Comparison of ENCODE assay signal across 19 cellular contexts in the genomic region with DNA sequence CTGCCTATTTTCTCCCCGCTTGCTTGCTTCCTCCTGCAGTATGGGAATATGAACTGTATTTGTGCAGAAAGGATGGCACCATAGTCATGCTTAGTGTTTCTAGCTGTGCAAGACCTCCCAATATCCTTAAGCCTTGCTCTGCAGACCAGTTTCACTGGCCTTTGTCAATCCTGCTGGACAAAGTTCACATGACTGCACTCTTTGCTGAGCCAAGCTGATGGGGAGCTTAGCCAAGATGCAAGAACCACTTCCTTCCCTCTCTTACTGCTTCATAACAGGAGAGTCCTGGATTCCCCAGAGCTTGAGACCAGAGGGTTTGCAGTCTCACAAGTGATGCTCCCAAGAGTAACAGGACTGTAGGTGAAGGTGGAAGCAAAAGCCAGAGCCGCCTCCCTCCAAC. TPM values are rescaled to one million over a fixed set of nuclear protein-coding genes. Genes with fewer than 3 reads are reported as not detected.
"Had no signal": no experiment of that assay in that cellular context is flagged by ENCODE, and none has a peak within 500 bp of the region (broad histone marks: within the 10 kb centered on the region; RNA-seq: fewer than 3 reads in every experiment).

No MANE protein-coding gene starts in this region.

- H3K9me3 Mint-ChIP-seq: activated B cell treated with CpG ODN at 0.5 μM for 24 hours; activated naive CD4-positive, alpha-beta T cell treated with anti-CD3 and anti-CD28 coated beads, Interleukin-2, amount 50 U/mL, for 24 hours; activated T-cell treated with anti-CD3 and anti-CD28 coated beads, Interleukin-2, amount 50 U/mL, for 24 hours; effector memory CD8-positive, alpha-beta T cell; memory B cell had no signal

- H3K36me3 ChIP-seq: ascending aorta, cardiac muscle cell, ovary had no signal

- H3K27ac ChIP-seq: ascending aorta, cardiac muscle cell, coronary artery, epithelial cell of prostate, ovary, skin epidermis had no signal

- ATAC-seq: activated CD8-positive, alpha-beta memory T cell treated with anti-CD3 and anti-CD28 coated beads, Interleukin-2, amount 10 ng/mL, durations not matched to agents 7 days and 5 days; effector memory CD8-positive, alpha-beta T cell; left lobe of liver; T-helper 17 cell had no signal

- H3K9me3 ChIP-seq: ascending aorta, ovary had no signal

- H3K27ac Mint-ChIP-seq: activated B cell treated with CpG ODN at 0.5 μM for 24 hours; activated CD8-positive, alpha-beta memory T cell treated with anti-CD3 and anti-CD28 coated beads, Interleukin-2, amount 10 ng/mL, durations not matched to agents 7 days and 5 days; activated naive CD4-positive, alpha-beta T cell treated with anti-CD3 and anti-CD28 coated beads, Interleukin-2, amount 50 U/mL, for 24 hours; activated T-cell treated with anti-CD3 and anti-CD28 coated beads, Interleukin-2, amount 50 U/mL, for 24 hours; effector memory CD8-positive, alpha-beta T cell; memory B cell; T-helper 17 cell had no signal

- DNase-seq: activated B cell treated with CpG ODN at 0.5 μM for 24 hours; activated CD4-positive, alpha-beta T cell treated with anti-CD3 and anti-CD28 coated beads, Interleukin-2, amount 50 U/mL, for 1 hour; activated CD8-positive, alpha-beta memory T cell treated with anti-CD3 and anti-CD28 coated beads, Interleukin-2, amount 10 ng/mL, durations not matched to agents 7 days and 5 days; activated effector memory CD4-positive, alpha-beta T cell treated with Interleukin-2 at 50 U/mL for 16 hours; activated T-cell treated with anti-CD3 and anti-CD28 coated beads, Interleukin-2, amount 50 U/mL, for 24 hours; effector memory CD8-positive, alpha-beta T cell; islet precursor cell; ovary; SIG-M5; T-helper 17 cell had no signal

- H3K4me3 ChIP-seq: ascending aorta, cardiac muscle cell, coronary artery, ovary, skin epidermis had no signal

- H3K36me3 Mint-ChIP-seq: activated naive CD4-positive, alpha-beta T cell treated with anti-CD3 and anti-CD28 coated beads, Interleukin-2, amount 50 U/mL, for 24 hours; memory B cell had no signal

- H3K4me3 Mint-ChIP-seq: activated B cell treated with CpG ODN at 0.5 μM for 24 hours; activated CD8-positive, alpha-beta memory T cell treated with anti-CD3 and anti-CD28 coated beads, Interleukin-2, amount 10 ng/mL, durations not matched to agents 7 days and 5 days; activated naive CD4-positive, alpha-beta T cell treated with anti-CD3 and anti-CD28 coated beads, Interleukin-2, amount 50 U/mL, for 24 hours; activated T-cell treated with anti-CD3 and anti-CD28 coated beads, Interleukin-2, amount 50 U/mL, for 24 hours; effector memory CD8-positive, alpha-beta T cell; memory B cell; T-helper 17 cell had no signal

- H3K27me3 ChIP-seq: ascending aorta, ovary had no signal

RNA-seq across cellular contexts. Expression of gene ASIC1, which starts 3.8 kb away (rescaled TPM):
- total RNA-seq: activated B cell treated with CpG ODN at 0.5 μM for 24 hours, ascending aorta had no signal

RNA-seq across cellular contexts. Expression of gene GPD1, which starts 42.6 kb away (rescaled TPM):
- total RNA-seq: fibroblast of villous mesenchyme had no signal
